Comparison of ENCODE assay signal across 10 cellular contexts in genomic region chr2:8584174-8585066, GRCh38.
A peak's percentile ranks its signal among the peaks of the same experiment; 100 is the strongest.
DNase-seq lines count a peak whose midpoint lies in the region; FAIRE-seq and TF ChIP-seq lines count a peak whose summit lies in the region.
"Had no signal": no experiment of that assay in that cellular context is flagged by ENCODE, and none has a peak within 500 bp of the region (broad histone marks: within the 10 kb centered on the region; RNA-seq: fewer than 3 reads in every experiment).

No MANE protein-coding gene starts in this region.

- H3K9ac ChIP-seq in ES-I3 (ENCODE audit: low read depth, low read length) (peak overlapping the region; percentile 65), SU-DHL-6 (ENCODE audit: low read length) (peak overlapping the region; percentile 38), keratinocyte (ENCODE audit: control insufficient read depth, extremely low read depth, insufficient read depth, low read length) (no peak overlapping the region), SK-N-SH (no peak overlapping the region)

- TF ChIP-seq CTCF in SU-DHL-6 (IDR thresholded peaks at IDR 0.05; ENCODE audit: insufficient read depth, low read length, poor library complexity, severe bottlenecking) (no peak), keratinocyte (optimal IDR thresholded peaks at IDR 0.05 in 1 of 3, IDR thresholded peaks at IDR 0.05 in 1 of 3, conservative IDR thresholded peaks at IDR 0.05 in 1 of 3; ENCODE audit: extremely low read depth in 1 of 3, insufficient read depth in 2 of 3, low read length in 3 of 3) (no peak), SK-N-SH (IDR thresholded peaks at IDR 0.05) (no peak)

- H3K9me3 ChIP-seq in ES-I3 (ENCODE audit: control insufficient read depth, insufficient read depth, low read length) (no peaks in the 10 kb centered on the region), SU-DHL-6 (ENCODE audit: insufficient read depth, low read length) (no peaks in the 10 kb centered on the region), keratinocyte (ENCODE audit: control insufficient read depth, low read depth, low read length) (no peaks in the 10 kb centered on the region), SK-N-SH (no peaks in the 10 kb centered on the region)
- H3K9me3 ChIP-seq: SJSA1 had no signal

- no peaks in the 10 kb centered on the region for H3K9me2 ChIP-seq in SU-DHL-6 (replicated peaks; ENCODE audit: insufficient read depth, low read length)
- H3K9me2 ChIP-seq in SK-N-SH = no peaks in the 10 kb centered on the region

- H4K20me1 ChIP-seq in SU-DHL-6 (ENCODE audit: low read depth, low read length) (no peaks in the 10 kb centered on the region), keratinocyte (ENCODE audit: control insufficient read depth, extremely low read depth, insufficient read depth, low read length) (no peaks in the 10 kb centered on the region), SK-N-SH (ENCODE audit: insufficient read depth) (no peaks in the 10 kb centered on the region)

- H3K4me1 ChIP-seq in ES-I3 (ENCODE audit: insufficient read depth, low read length) (peaks cover 10% of the 10 kb centered on the region), keratinocyte (ENCODE audit: control insufficient read depth, extremely low read depth, insufficient read depth, low read length) (no peaks in the 10 kb centered on the region), SK-N-SH (ENCODE audit: control insufficient read depth in 1 of 2, insufficient read depth in 2 of 2, low read depth in 1 of 2, low read length in 1 of 2) (peaks cover 0 to 21% of the 10 kb centered on the region in 2 experiments; a peak in 1 of 4 replicates)
- H3K4me1 ChIP-seq: SJSA1 had no signal

- H3K4me3 ChIP-seq in SU-DHL-6 (ENCODE audit: insufficient read depth, low read length, poor library complexity, severe bottlenecking) = peak overlapping the region; percentile 9
- no peak overlapping the region for H3K4me3 ChIP-seq in keratinocyte (ENCODE audit: control insufficient read depth in 2 of 3, extremely low read depth in 1 of 3, insufficient read depth in 2 of 3, low read depth in 1 of 3, low read length in 3 of 3)
- H3K4me3 ChIP-seq in skeletal muscle cell (ENCODE audit: low read depth, low read length) = peak overlapping the region; percentile 3
- no peak overlapping the region for H3K4me3 ChIP-seq in SK-N-SH (ENCODE audit: low read depth in 2 of 2, low read length in 1 of 2)
- H3K4me3 ChIP-seq: SJSA1 had no signal

- H3K4me2 ChIP-seq in SU-DHL-6 (ENCODE audit: low read depth, low read length, poor library complexity, severe bottlenecking) = peak overlapping the region; percentile 53
- H3K4me2 ChIP-seq in keratinocyte (ENCODE audit: control insufficient read depth, extremely low read depth, insufficient read depth, low read depth, low read length) = peak overlapping the region; percentile 18
- H3K4me2 ChIP-seq in SK-N-SH = no peak overlapping the region

- no peaks in the 10 kb centered on the region for H3K9me1 ChIP-seq in keratinocyte (ENCODE audit: control insufficient read depth, extremely low read depth, insufficient read depth, low read length)

- no peak for TF ChIP-seq EP300 in SK-N-SH (IDR thresholded peaks at IDR 0.05; ENCODE audit: borderline replicate concordance in 1 of 2, low read depth in 1 of 2, low read length in 1 of 2)

- POLR2A ChIA-PET in SK-N-SH (lab: Yijun Ruan, JAX) = interaction anchor here (0.7 to 1.1 kb wide), 2 partner anchors 9 to 45 kb away, joined by 3 read pairs; no protein-coding TSS in a partner anchor

- H3K79me2 ChIP-seq in SU-DHL-6 (ENCODE audit: insufficient read depth, low read length) (no peaks in the 10 kb centered on the region), keratinocyte (ENCODE audit: control insufficient read depth, insufficient read depth, low read length) (no peaks in the 10 kb centered on the region), SK-N-SH (ENCODE audit: insufficient read depth) (no peaks in the 10 kb centered on the region)

- CTCF ChIA-PET in SK-N-SH (lab: Yijun Ruan, JAX) = interaction anchor here (1.9 kb wide), 1 partner anchor 1157 kb away, joined by 7 read pairs; no protein-coding TSS in a partner anchor

- peak overlapping the region; percentile 37 for H3K27ac ChIP-seq in SU-DHL-6 (ENCODE audit: low read depth, low read length)
- no peak overlapping the region for H3K27ac ChIP-seq in keratinocyte (ENCODE audit: control insufficient read depth, insufficient read depth, low read length)
- H3K27ac ChIP-seq in SK-N-SH (ENCODE audit: low read depth in 2 of 2, low read length in 1 of 2) = no peak overlapping the region
- H3K27ac ChIP-seq: SJSA1 had no signal

- DNase-seq in keratinocyte (ENCODE audit: low read depth, low spot score) (no peak), skeletal muscle cell (ENCODE audit: low read depth) (no peak), SK-N-SH (no peak), dermis blood vessel endothelial cell (no peak), NCI-H526 (lab: John Stamatoyannopoulos, UW) (no peak), NOMO-1 (lab: John Stamatoyannopoulos, UW; ENCODE audit: unreplicated experiment in 2 of 2) (no peak)
- DNase-seq: NCI-H1930 had no signal

- H3F3A ChIP-seq in SU-DHL-6 (ENCODE audit: insufficient read depth) (peaks cover 21% of the 10 kb centered on the region), SK-N-SH (replicated peaks; ENCODE audit: insufficient read depth) (no peaks in the 10 kb centered on the region)

- FAIRE-seq in keratinocyte (lab: Jason Lieb, UNC) = no peak

- no peaks in the 10 kb centered on the region for H3K36me3 ChIP-seq in ES-I3 (ENCODE audit: insufficient read depth, low read length)
- no peaks in the 10 kb centered on the region for H3K36me3 ChIP-seq in SU-DHL-6 (ENCODE audit: low read length)
- no peaks in the 10 kb centered on the region for H3K36me3 ChIP-seq in keratinocyte (ENCODE audit: control insufficient read depth in 2 of 2, extremely low read depth in 1 of 2, insufficient read depth in 2 of 2, low read length in 2 of 2)
- no peaks in the 10 kb centered on the region for H3K36me3 ChIP-seq in SK-N-SH (replicated peaks in 1 of 2; ENCODE audit: control insufficient read depth in 1 of 2, insufficient read depth in 2 of 2, low read length in 1 of 2)
- H3K36me3 ChIP-seq: SJSA1 had no signal

- 87% methylated on average over 29 of the region's 29 CpGs for WGBS in SK-N-SH (ENCODE audit: low lambda C conversion rate)

- H2AFZ ChIP-seq in SU-DHL-6 (ENCODE audit: low read depth, low read length, severe bottlenecking) (peak overlapping the region; percentile 75), keratinocyte (ENCODE audit: control insufficient read depth, low read length) (no peak overlapping the region), SK-N-SH (ENCODE audit: low read depth) (no peak overlapping the region)

- no peak for TF ChIP-seq RAD21 in SK-N-SH (IDR thresholded peaks at IDR 0.05; ENCODE audit: low read length)

- dilution Hi-C loops in keratinocyte (cut with MboI; ENCODE audit: extremely low pct_ligation_motif_present, low sequenced_read_pairs) = no loop called here

- H3K27me3 ChIP-seq in SU-DHL-6 (ENCODE audit: low read length) (no peaks in the 10 kb centered on the region), keratinocyte (ENCODE audit: control insufficient read depth, extremely low read depth, insufficient read depth, low read length) (no peaks in the 10 kb centered on the region), SK-N-SH (ENCODE audit: insufficient read depth) (no peaks in the 10 kb centered on the region)
- H3K27me3 ChIP-seq: SJSA1 had no signal

TF ChIP-seq in SK-N-SH, 30 proteins besides CTCF, POLR2A, EP300 and RAD21 (continues in another document):
- TF ChIP-seq YY1 (IDR thresholded peaks at IDR 0.05; ENCODE audit: low read depth) (no peak), REST (IDR thresholded peaks at IDR 0.05; ENCODE audit: low read depth, low read length) (no peak), MXI1 (IDR thresholded peaks at IDR 0.05; ENCODE audit: low read depth, low read length) (no peak), JUND (IDR thresholded peaks at IDR 0.05) (no peak), RCOR1 (IDR thresholded peaks at IDR 0.05; ENCODE audit: low read length) (no peak), NFIC (IDR thresholded peaks at IDR 0.05; ENCODE audit: borderline replicate concordance) (no peak)
- TF ChIP-seq, protein P1, sequence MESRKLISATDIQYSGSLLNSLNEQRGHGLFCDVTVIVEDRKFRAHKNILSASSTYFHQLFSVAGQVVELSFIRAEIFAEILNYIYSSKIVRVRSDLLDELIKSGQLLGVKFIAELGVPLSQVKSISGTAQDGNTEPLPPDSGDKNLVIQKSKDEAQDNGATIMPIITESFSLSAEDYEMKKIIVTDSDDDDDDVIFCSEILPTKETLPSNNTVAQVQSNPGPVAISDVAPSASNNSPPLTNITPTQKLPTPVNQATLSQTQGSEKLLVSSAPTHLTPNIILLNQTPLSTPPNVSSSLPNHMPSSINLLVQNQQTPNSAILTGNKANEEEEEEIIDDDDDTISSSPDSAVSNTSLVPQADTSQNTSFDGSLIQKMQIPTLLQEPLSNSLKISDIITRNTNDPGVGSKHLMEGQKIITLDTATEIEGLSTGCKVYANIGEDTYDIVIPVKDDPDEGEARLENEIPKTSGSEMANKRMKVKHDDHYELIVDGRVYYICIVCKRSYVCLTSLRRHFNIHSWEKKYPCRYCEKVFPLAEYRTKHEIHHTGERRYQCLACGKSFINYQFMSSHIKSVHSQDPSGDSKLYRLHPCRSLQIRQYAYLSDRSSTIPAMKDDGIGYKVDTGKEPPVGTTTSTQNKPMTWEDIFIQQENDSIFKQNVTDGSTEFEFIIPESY (IDR thresholded peaks at IDR 0.05; ENCODE audit: borderline replicate concordance, low read depth) = no peak

Comparison
In these comparisons a context has a peak if more than half of its experiments do, and no peak if none do; other contexts are left out.
1. H3K9ac ChIP-seq: peak in ES-I3 (single experiment) and SU-DHL-6 (single experiment); none in keratinocyte (single experiment) and SK-N-SH (single experiment).
2. H3K4me3 ChIP-seq: peak in SU-DHL-6 (single experiment) and skeletal muscle cell (single experiment); none in keratinocyte (0 of 3) and SK-N-SH (0 of 2).